Comparison of ENCODE assay signal across 8 cellular contexts in the genomic region with DNA sequence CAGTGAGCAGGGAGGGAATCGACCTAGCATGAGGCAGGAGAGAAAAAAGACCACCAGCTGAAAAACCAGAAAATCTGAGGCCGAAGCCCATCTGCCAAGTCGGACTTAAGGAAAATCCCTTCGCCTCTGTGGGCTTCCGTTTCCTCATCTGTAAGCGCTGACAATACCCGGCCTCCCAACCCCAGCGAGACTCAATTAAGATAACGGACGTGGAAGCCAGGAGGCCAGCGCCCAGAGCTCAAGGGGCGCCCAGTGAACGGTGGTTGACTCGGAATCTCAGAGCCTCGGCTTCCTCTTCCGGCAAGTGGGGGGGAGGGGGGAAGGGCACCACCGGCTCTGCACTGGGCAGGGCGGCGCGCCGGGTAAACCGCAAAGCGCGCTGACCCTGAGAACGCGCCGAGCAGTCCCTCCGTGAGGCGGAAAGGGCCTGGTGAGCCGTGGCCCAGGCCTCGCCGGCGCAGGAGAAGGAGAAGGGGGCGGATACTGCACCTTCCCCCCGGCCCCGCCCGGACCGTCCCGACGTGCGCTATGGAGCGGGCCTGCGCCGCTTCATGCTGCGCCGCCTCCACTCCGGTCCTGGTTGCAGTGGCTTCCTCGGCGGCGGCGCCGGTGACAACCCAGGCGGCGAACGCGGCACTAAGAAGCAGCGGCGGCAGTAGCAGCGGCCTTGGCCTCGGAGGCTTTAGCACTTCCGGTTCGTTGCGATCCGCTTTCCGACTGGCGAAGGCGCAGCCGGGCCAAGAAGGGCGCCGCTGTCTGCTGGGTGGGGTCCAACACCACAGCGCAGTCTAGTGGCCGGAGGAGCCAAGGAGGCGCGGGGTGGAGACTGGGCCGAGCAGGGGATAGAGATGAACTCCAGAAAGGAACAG. TPM values are rescaled to one million over a fixed set of nuclear protein-coding genes. Genes with fewer than 3 reads are reported as not detected.
A peak's percentile ranks its signal among the peaks of the same experiment; 100 is the strongest.
DNase-seq lines count a peak whose midpoint lies in the region; ATAC-seq and TF ChIP-seq lines count a peak whose summit lies in the region.

A gene (minus strand): TSS at position 693 of the 869 bp plus-strand sequence. CDS start 5,136 bp downstream, outside the sequence.

- H3K4me1 ChIP-seq in OCI-LY7 (ENCODE audit: insufficient read depth, low read length, poor library complexity, severe bottlenecking), result peaks cover 13% of the 10 kb centered on the region
- H3K4me1 ChIP-seq in mucosa of descending colon (ENCODE audit: low read depth), result peaks cover 6% of the 10 kb centered on the region

- H2AFZ ChIP-seq in OCI-LY7 (ENCODE audit: low read length), result peak within 1 kb of the TSS; percentile 86

- BruUV-seq in OCI-LY7 (replicated peaks; lab: Mats Ljungman, UMichigan), result no TSS peak

- H3K27ac ChIP-seq in OCI-LY7 (ENCODE audit: low read depth, low read length, poor library complexity, severe bottlenecking), result peak within 1 kb of the TSS; percentile 83

- no peaks in the 10 kb centered on the region for H3K9me3 ChIP-seq in OCI-LY7 (ENCODE audit: low read length)
- no peaks in the 10 kb centered on the region for H3K9me3 ChIP-seq in mucosa of descending colon

- TF ChIP-seq CTCF in OCI-LY7 (conservative IDR thresholded peaks at IDR 0.05; ENCODE audit: low read length) (peak; percentile 97), epithelial cell of esophagus (IDR thresholded peaks at IDR 0.05; ENCODE audit: insufficient read depth, low read depth, low read length, missing control alignments) (peak; percentile 85), mucosa of descending colon (IDR thresholded peaks at IDR 0.05) (peak; percentile 79)

- no peaks in the 10 kb centered on the region for H3K9me2 ChIP-seq in OCI-LY7 (ENCODE audit: insufficient read depth, low read length)

- intact Hi-C loops in OCI-LY7 (cut with micrococcal nuclease; ENCODE audit: unreplicated experiment) (no loop called here), mucosa of descending colon (cut with DNase I, micrococcal nuclease) (no loop called here)

- DNase-seq in DMS 273 treated with DMSO at 0.1 percent for 48 hours (lab: John Stamatoyannopoulos, UW), result peak; percentile 69
- DNase-seq in HuH-7.5 (ENCODE audit: low spot score), result peak; percentile 88
- peak; percentile 96 for DNase-seq in OCI-LY7 (ENCODE audit: low spot score)
- DNase-seq in activated T-cell treated with anti-CD3 and anti-CD28 coated beads for 24 hours (ENCODE audit: low read depth), result peak; percentile 92
- peak; percentile 95 for DNase-seq in epithelial cell of esophagus (ENCODE audit: low read depth)
- DNase-seq in mucosa of descending colon, result peak; percentile 95 to 97 (median 96)
- peak; percentile 84 to 91 for DNase-seq in stimulated activated CD8-positive, alpha-beta memory T cell treated with anti-CD3 and anti-CD28 coated beads, Interleukin-4, amount 100 ng/mL, for 4 hours (ENCODE audit: low read depth in 2 of 2, low spot score in 1 of 2)

- POLR2A ChIA-PET in OCI-LY7 (lab: Charles Lee), result interaction anchor here (0.6 to 1.3 kb wide), 8 partner anchors 10 to 410 kb away, joined by 3 to 7 read pairs (median 4); no protein-coding TSS in a partner anchor

- H3K4me2 ChIP-seq in OCI-LY7 (ENCODE audit: low read length), result peak within 1 kb of the TSS; percentile 98

- ATAC-seq in GM21515 (IDR thresholded peaks at IDR 0.05; ENCODE audit: unreplicated experiment) (peak; percentile 85), mucosa of descending colon (peak; percentile 99)

- H3K79me2 ChIP-seq in OCI-LY7 (ENCODE audit: insufficient read depth, low read depth, low read length), result peaks cover 40% of the 10 kb centered on the region

- CTCF ChIA-PET in OCI-LY7 (lab: Charles Lee; ENCODE audit: unreplicated experiment), result interaction anchor here (0.6 to 1.1 kb wide), 5 partner anchors 13 to 386 kb away, joined by 3 to 7 read pairs (median 6); no protein-coding TSS in a partner anchor

- H3K36me3 ChIP-seq in OCI-LY7 (ENCODE audit: insufficient read depth, low read length) (peaks cover 35% of the 10 kb centered on the region), mucosa of descending colon (ENCODE audit: low read depth) (no peaks in the 10 kb centered on the region)

- H3K4me3 ChIP-seq in OCI-LY7 (ENCODE audit: low read depth, low read length, poor library complexity, severe bottlenecking) (peak within 1 kb of the TSS; percentile 83), epithelial cell of esophagus (ENCODE audit: low read length) (peak within 1 kb of the TSS; percentile 99), mucosa of descending colon (peak within 1 kb of the TSS; percentile 99)

- peaks cover 15% of the 10 kb centered on the region for H4K20me1 ChIP-seq in OCI-LY7 (ENCODE audit: insufficient read depth, low read length)

RNA-seq across cellular contexts. Expression of the gene that starts here (rescaled TPM):
- total RNA-seq in OCI-LY7 (2014; rRNA removed; shearing (Covaris generic)), result 43.0 and 47.8 TPM in 2 replicates
- total RNA-seq in OCI-LY7 (2022) (52.1 and 52.3 TPM in 2 replicates), mucosa of descending colon (10 to 100 TPM; 35.6 to 40.6 (median 35.8) TPM)

Comparison
In these comparisons a context has a peak if more than half of its experiments do, and no peak if none do; other contexts are left out.
1. Peak in every context shown above with its lines: DNase-seq, ATAC-seq, H3K4me3 ChIP-seq and H3K27ac ChIP-seq.